Comparison of ENCODE assay signal across 23 cellular contexts in genomic region chr4:7058792-7059191, GRCh38. TPM values are rescaled to one million over a fixed set of nuclear protein-coding genes. Genes with fewer than 3 reads are reported as not detected.
A peak's percentile ranks its signal among the peaks of the same experiment; 100 is the strongest.
DNase-seq lines count a peak whose midpoint lies in the region; ATAC-seq and TF ChIP-seq lines count a peak whose summit lies in the region.
"Had no signal": no experiment of that assay in that cellular context is flagged by ENCODE, and none has a peak within 500 bp of the region (broad histone marks: within the 10 kb centered on the region; RNA-seq: fewer than 3 reads in every experiment).

No MANE protein-coding gene starts in this region.

- H3K27me3 Mint-ChIP-seq in activated CD8-positive, alpha-beta T cell treated with anti-CD3 and anti-CD28 coated beads for 36 hours: no peaks in the 10 kb centered on the region
- no peaks in the 10 kb centered on the region for H3K27me3 Mint-ChIP-seq in activated CD8-positive, alpha-beta T cell treated with anti-CD3 and anti-CD28 coated beads, Interleukin-2, amount 10 ng/mL, durations not matched to agents 7 days and 5 days (ENCODE audit: low read depth)
- H3K27me3 Mint-ChIP-seq in IgD-negative memory B cell: no peaks in the 10 kb centered on the region
- H3K27me3 Mint-ChIP-seq: activated CD4-positive, alpha-beta T cell treated with anti-CD3 and anti-CD28 coated beads, Interleukin-2, amount 10 ng/mL, durations not matched to agents 7 days and 5 days had no signal

- H3K36me3 ChIP-seq in neutrophil: peaks cover 40% of the 10 kb centered on the region
- H3K36me3 ChIP-seq in A673 (ENCODE audit: insufficient read depth, low read length, poor library complexity, severe bottlenecking): peaks cover 70% of the 10 kb centered on the region

- intact Hi-C loops in activated CD8-positive, alpha-beta T cell treated with anti-CD3 and anti-CD28 coated beads for 36 hours (cut with micrococcal nuclease): no loop called here
- intact Hi-C loops in A673 (cut with micrococcal nuclease; ENCODE audit: unreplicated experiment): no loop called here

- peaks cover 54% of the 10 kb centered on the region for H3K36me3 Mint-ChIP-seq in activated CD8-positive, alpha-beta T cell treated with anti-CD3 and anti-CD28 coated beads for 36 hours (ENCODE audit: low read depth)
- peaks cover 66% of the 10 kb centered on the region for H3K36me3 Mint-ChIP-seq in activated CD8-positive, alpha-beta T cell treated with anti-CD3 and anti-CD28 coated beads, Interleukin-2, amount 10 ng/mL, durations not matched to agents 7 days and 5 days (ENCODE audit: low read depth)
- peaks cover 4% of the 10 kb centered on the region for H3K36me3 Mint-ChIP-seq in IgD-negative memory B cell

- H3K27ac ChIP-seq in neutrophil (peak overlapping the region; percentile 83), A673 (ENCODE audit: low read depth, low read length, poor library complexity, severe bottlenecking) (no peak overlapping the region), substantia nigra (ENCODE audit: low read depth, low read length, poor library complexity, severe bottlenecking) (no peak overlapping the region)
- H3K27ac ChIP-seq: thoracic aorta had no signal

- H3K9me3 ChIP-seq in neutrophil (no peaks in the 10 kb centered on the region), A673 (ENCODE audit: low read depth, low read length, poor library complexity, severe bottlenecking) (no peaks in the 10 kb centered on the region)
- H3K9me3 ChIP-seq: thoracic aorta had no signal

- POLR2A ChIA-PET in activated CD8-positive, alpha-beta T cell treated with anti-CD3 and anti-CD28 coated beads for 36 hours (lab: Charles Lee): interaction anchor here (0.5 to 10.2 kb wide), 3 partner anchors 8 to 276 kb away, joined by 3 to 67 read pairs (median 13); partner anchors contain the start of genes GRPEL1 and TADA2B
- POLR2A ChIA-PET in activated CD8-positive, alpha-beta T cell treated with anti-CD3 and anti-CD28 coated beads, Interleukin-2, amount 10 ng/mL, durations not matched to agents 7 days and 5 days (lab: Charles Lee): interaction anchor here (0.8 kb wide), 1 partner anchor 9 kb away, joined by 7 read pairs; the partner anchor contains the start of gene GRPEL1
- POLR2A ChIA-PET in A673 (lab: Charles Lee; ENCODE audit: low non-redundant PET): no interaction called here

- no peak for DNase-seq in activated CD8-positive, alpha-beta T cell treated with anti-CD3 and anti-CD28 coated beads for 36 hours
- DNase-seq in activated CD8-positive, alpha-beta T cell treated with anti-CD3 and anti-CD28 coated beads, Interleukin-2, amount 10 ng/mL, durations not matched to agents 7 days and 5 days: no peak
- DNase-seq in A673 (ENCODE audit: low spot score) (no peak), substantia nigra (lab: John Stamatoyannopoulos, UW) (no peak)
- DNase-seq: activated CD4-positive, alpha-beta T cell treated with anti-CD3 and anti-CD28 coated beads, Interleukin-2, amount 10 ng/mL, durations not matched to agents 7 days and 5 days; amniotic stem cell; CD8-positive, alpha-beta memory T cell; central memory CD4-positive, alpha-beta T cell; effector memory CD4-positive, alpha-beta T cell; GOT3; KBM-7; NCI-H1092 treated with DMSO at 0.1 percent for 48 hours; NK-92 treated with Interleukin-12 subunit alpha and Interleukin-12 subunit beta, amount 100 ng/mL, for 24 hours; SHP77 treated with DMSO at 0.1 percent for 48 hours; stimulated activated CD4-positive, alpha-beta T cell treated with anti-CD3 and anti-CD28 coated beads, Interleukin-4, amount 100 ng/mL, for 1 hour; stimulated activated CD8-positive, alpha-beta memory T cell treated with anti-CD3 and anti-CD28 coated beads, Interleukin-4, amount 100 ng/mL, for 48 hours; T1000 had no signal

- CTCF ChIA-PET in activated CD8-positive, alpha-beta T cell treated with anti-CD3 and anti-CD28 coated beads for 36 hours (lab: Charles Lee): interaction anchor here (1.1 to 3.8 kb wide), 4 partner anchors 8 to 17 kb away, joined by 3 to 14 read pairs (median 6); partner anchors contain the start of genes GRPEL1 and TADA2B
- CTCF ChIA-PET in activated CD8-positive, alpha-beta T cell treated with anti-CD3 and anti-CD28 coated beads, Interleukin-2, amount 10 ng/mL, durations not matched to agents 7 days and 5 days (lab: Charles Lee): interaction anchor here (1.5 to 4.2 kb wide), 2 partner anchors 14 to 44 kb away, joined by 4 to 23 read pairs; partner anchors contain the start of gene TADA2B
- CTCF ChIA-PET in A673 (lab: Charles Lee): no interaction called here

- H3K4me1 ChIP-seq in neutrophil (ENCODE audit: control insufficient read depth in 1 of 2, insufficient read depth in 1 of 2, low read depth in 1 of 2, low read length in 1 of 2) (peaks cover 57 to 61% of the 10 kb centered on the region in 2 experiments), A673 (ENCODE audit: insufficient read depth, low read length, poor library complexity, severe bottlenecking) (no peaks in the 10 kb centered on the region)

- H3K4me3 ChIP-seq in neutrophil (ENCODE audit: low read depth in 1 of 2, low read length in 1 of 2) (peak overlapping the region in 1 of 2 experiments; percentile 50), A673 (ENCODE audit: low read depth, low read length, poor library complexity, severe bottlenecking) (no peak overlapping the region)
- H3K4me3 ChIP-seq: thoracic aorta had no signal

- no TSS peak for BruUV-seq in A673 (replicated peaks; lab: Mats Ljungman, UMichigan)

- no peaks in the 10 kb centered on the region for H3K27me3 ChIP-seq in neutrophil
- H3K27me3 ChIP-seq in A673 (replicated peaks; ENCODE audit: insufficient read depth, low read depth, low read length, poor library complexity): no peaks in the 10 kb centered on the region

- peaks cover 17% of the 10 kb centered on the region for H3K4me1 Mint-ChIP-seq in activated CD8-positive, alpha-beta T cell treated with anti-CD3 and anti-CD28 coated beads for 36 hours (ENCODE audit: low read depth)
- H3K4me1 Mint-ChIP-seq in activated CD8-positive, alpha-beta T cell treated with anti-CD3 and anti-CD28 coated beads, Interleukin-2, amount 10 ng/mL, durations not matched to agents 7 days and 5 days (ENCODE audit: low read depth): peaks cover 7% of the 10 kb centered on the region
- peaks cover 6 to 17% (median 9%) of the 10 kb centered on the region in 3 donors for H3K4me1 Mint-ChIP-seq in IgD-negative memory B cell

- no peak overlapping the region for H3K4me3 Mint-ChIP-seq in activated CD8-positive, alpha-beta T cell treated with anti-CD3 and anti-CD28 coated beads for 36 hours
- no peak overlapping the region for H3K4me3 Mint-ChIP-seq in activated CD8-positive, alpha-beta T cell treated with anti-CD3 and anti-CD28 coated beads, Interleukin-2, amount 10 ng/mL, durations not matched to agents 7 days and 5 days
- peak overlapping the region in 1 of 4 donors; percentile 24 for H3K4me3 Mint-ChIP-seq in IgD-negative memory B cell
- H3K4me3 Mint-ChIP-seq: activated CD4-positive, alpha-beta T cell treated with anti-CD3 and anti-CD28 coated beads, Interleukin-2, amount 10 ng/mL, durations not matched to agents 7 days and 5 days; activated T-helper 1 cell treated with anti-CD3 and anti-CD28 coated beads, Interleukin-12 subunit alpha, Interleukin-12 subunit beta, Interleukin-2, Interleukin-4 antibody, amounts not matched to agents 30 ng/mL and 10 ng/mL and 1 ng/mL, durations not matched to agents 14 hours and 24 hours and 36 hours; CD8-positive, alpha-beta memory T cell had no signal

- no peak for ATAC-seq in activated CD8-positive, alpha-beta T cell treated with anti-CD3 and anti-CD28 coated beads for 36 hours
- ATAC-seq in activated CD8-positive, alpha-beta T cell treated with anti-CD3 and anti-CD28 coated beads, Interleukin-2, amount 10 ng/mL, durations not matched to agents 7 days and 5 days: no peak
- ATAC-seq in GM21367 (IDR thresholded peaks at IDR 0.05; ENCODE audit: unreplicated experiment): peak; percentile 12
- no peak for ATAC-seq in HG02588 (IDR thresholded peaks at IDR 0.05; ENCODE audit: unreplicated experiment)

- H3K27ac Mint-ChIP-seq in activated CD8-positive, alpha-beta T cell treated with anti-CD3 and anti-CD28 coated beads for 36 hours: peak overlapping the region; percentile 52
- H3K27ac Mint-ChIP-seq in activated CD8-positive, alpha-beta T cell treated with anti-CD3 and anti-CD28 coated beads, Interleukin-2, amount 10 ng/mL, durations not matched to agents 7 days and 5 days: no peak overlapping the region
- peak overlapping the region in 2 of 3 donors; percentile 53 to 56 for H3K27ac Mint-ChIP-seq in IgD-negative memory B cell
- H3K27ac Mint-ChIP-seq: activated CD4-positive, alpha-beta T cell treated with anti-CD3 and anti-CD28 coated beads, Interleukin-2, amount 10 ng/mL, durations not matched to agents 7 days and 5 days; activated T-helper 1 cell treated with anti-CD3 and anti-CD28 coated beads, Interleukin-12 subunit alpha, Interleukin-12 subunit beta, Interleukin-2, Interleukin-4 antibody, amounts not matched to agents 30 ng/mL and 10 ng/mL and 1 ng/mL, durations not matched to agents 14 hours and 24 hours and 36 hours had no signal

- no peaks in the 10 kb centered on the region for H3K9me3 Mint-ChIP-seq in activated CD8-positive, alpha-beta T cell treated with anti-CD3 and anti-CD28 coated beads for 36 hours
- H3K9me3 Mint-ChIP-seq in activated CD8-positive, alpha-beta T cell treated with anti-CD3 and anti-CD28 coated beads, Interleukin-2, amount 10 ng/mL, durations not matched to agents 7 days and 5 days (ENCODE audit: insufficient read depth): no peaks in the 10 kb centered on the region
- no peaks in the 10 kb centered on the region for H3K9me3 Mint-ChIP-seq in IgD-negative memory B cell
- H3K9me3 Mint-ChIP-seq: activated CD4-positive, alpha-beta T cell treated with anti-CD3 and anti-CD28 coated beads, Interleukin-2, amount 10 ng/mL, durations not matched to agents 7 days and 5 days; activated T-helper 1 cell treated with anti-CD3 and anti-CD28 coated beads, Interleukin-12 subunit alpha, Interleukin-12 subunit beta, Interleukin-2, Interleukin-4 antibody, amounts not matched to agents 30 ng/mL and 10 ng/mL and 1 ng/mL, durations not matched to agents 14 hours and 24 hours and 36 hours; CD8-positive, alpha-beta memory T cell had no signal

- TF ChIP-seq CTCF in activated CD8-positive, alpha-beta T cell treated with anti-CD3 and anti-CD28 coated beads for 36 hours (IDR thresholded peaks at IDR 0.05): no peak
- TF ChIP-seq CTCF in neutrophil (IDR thresholded peaks at IDR 0.05) (no peak), A673 (conservative IDR thresholded peaks at IDR 0.05; ENCODE audit: low read depth, low read length) (no peak)

RNA-seq across cellular contexts. Expression of gene GRPEL1, which starts 9.1 kb away (rescaled TPM):
- total RNA-seq in activated CD8-positive, alpha-beta T cell treated with anti-CD3 and anti-CD28 coated beads for 36 hours: 10 to 100 TPM; 82.4 to 84.5 TPM
- total RNA-seq in activated CD8-positive, alpha-beta T cell treated with anti-CD3 and anti-CD28 coated beads, Interleukin-2, amount 10 ng/mL, durations not matched to agents 7 days and 5 days: 10 to 100 TPM; 43.1 to 49.4 TPM
- polyA plus RNA-seq in IgD-negative memory B cell: 49.0 TPM
- 70.1 and 78.2 TPM in 2 replicates for total RNA-seq in A673 (2021)

RNA-seq across cellular contexts. Expression of gene TADA2B, which starts 15.6 kb away (rescaled TPM):
- 10 to 100 TPM in 1 of 2 experiments, 1 to 10 TPM in 1; 7.7 to 10.0 TPM for total RNA-seq in activated CD8-positive, alpha-beta T cell treated with anti-CD3 and anti-CD28 coated beads for 36 hours
- 10 to 100 TPM; 16.6 to 16.8 TPM for total RNA-seq in activated CD8-positive, alpha-beta T cell treated with anti-CD3 and anti-CD28 coated beads, Interleukin-2, amount 10 ng/mL, durations not matched to agents 7 days and 5 days
- 4.7 TPM for polyA plus RNA-seq in IgD-negative memory B cell
- total RNA-seq in A673 (2021): 15.2 and 15.4 TPM in 2 replicates
